1 cellular context compared by ENCODE assay signal in genomic region chr11:68459886-68460740, GRCh38.
TF ChIP-seq lines count a peak whose summit lies in the region.

No MANE protein-coding gene starts in this region.

TF ChIP-seq in K562, 482 proteins besides CTCF, POLR2A, EP300 and RAD21 (continued from another document and continues in another):
- no peak for TF ChIP-seq ZBTB34 (CRISPR knock-in tag; IDR thresholded peaks at IDR 0.05)
- TF ChIP-seq MGA (IDR thresholded peaks at IDR 0.05): no peak
- no peak for TF ChIP-seq ZNF57 (CRISPR knock-in tag; IDR thresholded peaks at IDR 0.05)
- TF ChIP-seq ZBTB49 (CRISPR knock-in tag; IDR thresholded peaks at IDR 0.05; ENCODE audit: borderline replicate concordance): no peak
- 0 out of 2 replicates have a peak, but pooled peaks have one; percentile 6 for TF ChIP-seq TCF7L2 (IDR thresholded peaks at IDR 0.05; ENCODE audit: low read depth, low read length)
- TF ChIP-seq ZNF449 (CRISPR knock-in tag; IDR thresholded peaks at IDR 0.05): no peak
- peak; percentile 90 for TF ChIP-seq CXXC5 (CRISPR knock-in tag; IDR thresholded peaks at IDR 0.05)
- TF ChIP-seq SREBF1 (IDR thresholded peaks at IDR 0.05; ENCODE audit: borderline replicate concordance, low read depth, low read length): 0 out of 2 replicates have a peak, but pooled peaks have one; percentile 57
- peak; percentile 89 for TF ChIP-seq ZNF717 (CRISPR knock-in tag; IDR thresholded peaks at IDR 0.05)
- TF ChIP-seq IRF1 (CRISPR knock-in tag; IDR thresholded peaks at IDR 0.05; ENCODE audit: borderline replicate concordance): no peak
- peak; percentile 73 for TF ChIP-seq EP400 (IDR thresholded peaks at IDR 0.05)
- TF ChIP-seq SMAD2 (IDR thresholded peaks at IDR 0.05; ENCODE audit: low read depth, low read length): no peak
- no peak for TF ChIP-seq NR2C2 (CRISPR knock-in tag; IDR thresholded peaks at IDR 0.05)
- peak; percentile 87 for TF ChIP-seq NR2C2 (tag; IDR thresholded peaks at IDR 0.05)
- no peak for TF ChIP-seq HES1 (IDR thresholded peaks at IDR 0.05; ENCODE audit: low read depth)
- TF ChIP-seq ARID1B (IDR thresholded peaks at IDR 0.05): no peak
- TF ChIP-seq ZNF407 (IDR thresholded peaks at IDR 0.05; ENCODE audit: low read depth): peak; percentile 77
- TF ChIP-seq ZKSCAN3 (CRISPR knock-in tag; IDR thresholded peaks at IDR 0.05): no peak
- TF ChIP-seq KLF1 (tag; IDR thresholded peaks at IDR 0.05): no peak; the same call in 1 of the 2 replicates
- no peak for TF ChIP-seq ELK1 (CRISPR knock-in tag; IDR thresholded peaks at IDR 0.05)
